In the genomic region with DNA sequence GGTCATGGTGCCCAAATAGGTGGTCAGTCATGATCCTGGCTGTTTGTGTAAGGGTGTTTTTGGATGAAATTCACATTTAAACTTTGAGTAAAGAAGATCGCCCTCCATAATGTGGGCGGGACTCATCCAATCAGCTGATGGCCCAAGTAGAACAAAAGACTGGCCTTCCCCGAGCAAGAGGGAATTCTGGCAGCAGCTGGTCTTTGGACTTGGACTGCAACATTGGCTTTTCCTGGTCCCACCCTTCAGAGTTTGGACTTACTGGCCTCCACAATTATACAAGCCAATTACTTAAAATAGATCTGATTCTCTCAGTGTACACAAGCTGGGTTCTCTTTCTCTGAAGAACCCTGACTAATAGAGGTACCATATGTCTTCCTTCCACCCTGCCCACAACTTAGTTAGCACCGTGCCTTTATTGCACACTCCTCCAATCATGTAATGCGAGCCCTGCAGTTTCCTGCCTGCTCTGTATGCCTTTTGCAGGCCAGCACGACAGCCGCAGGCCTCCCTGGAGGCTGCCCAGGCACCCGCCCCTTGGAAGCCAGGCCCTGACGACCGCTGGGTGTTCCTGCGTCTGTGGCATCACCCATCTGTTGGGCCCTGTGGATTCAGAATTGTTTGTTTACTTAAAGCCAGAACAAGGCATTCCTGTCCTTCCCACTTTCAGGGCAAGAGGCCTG, we compare ENCODE assay signal across 1 cellular context.
TF ChIP-seq lines count a peak whose summit lies in the region.

No MANE protein-coding gene starts in this region.

TF ChIP-seq in HepG2, 621 proteins besides CTCF, POLR2A, EP300 and RAD21:
- TF ChIP-seq, protein P1, sequence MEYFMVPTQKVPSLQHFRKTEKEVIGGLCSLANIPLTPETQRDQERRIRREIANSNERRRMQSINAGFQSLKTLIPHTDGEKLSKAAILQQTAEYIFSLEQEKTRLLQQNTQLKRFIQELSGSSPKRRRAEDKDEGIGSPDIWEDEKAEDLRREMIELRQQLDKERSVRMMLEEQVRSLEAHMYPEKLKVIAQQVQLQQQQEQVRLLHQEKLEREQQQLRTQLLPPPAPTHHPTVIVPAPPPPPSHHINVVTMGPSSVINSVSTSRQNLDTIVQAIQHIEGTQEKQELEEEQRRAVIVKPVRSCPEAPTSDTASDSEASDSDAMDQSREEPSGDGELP (IDR thresholded peaks at IDR 0.05; ENCODE audit: borderline replicate concordance, low read depth) = peak; percentile 25; the same call in 1 of the 2 replicates
- no peak for TF ChIP-seq FOXA1 (IDR thresholded peaks at IDR 0.05)
- TF ChIP-seq FOXA1 (CRISPR knock-in tag; IDR thresholded peaks at IDR 0.05) = peak; percentile 15; the same call in 1 of the 2 replicates
- peak; percentile 24; the same call in 1 of the 2 replicates for TF ChIP-seq HNF4A (CRISPR knock-in tag; IDR thresholded peaks at IDR 0.05)
- no peak for TF ChIP-seq HNRNPL (IDR thresholded peaks at IDR 0.05; ENCODE audit: low read depth, low read length)
- no peak for TF ChIP-seq ZNF773 (CRISPR knock-in tag; IDR thresholded peaks at IDR 0.05; ENCODE audit: borderline replicate concordance)
- no peak for TF ChIP-seq JARID2 (CRISPR knock-in tag; IDR thresholded peaks at IDR 0.05; ENCODE audit: insufficient replicate concordance)
- TF ChIP-seq ZNF768 (CRISPR knock-in tag; IDR thresholded peaks at IDR 0.05) = 0 out of 2 replicates have a peak, but pooled peaks have one; percentile 12
- TF ChIP-seq, protein P2, sequence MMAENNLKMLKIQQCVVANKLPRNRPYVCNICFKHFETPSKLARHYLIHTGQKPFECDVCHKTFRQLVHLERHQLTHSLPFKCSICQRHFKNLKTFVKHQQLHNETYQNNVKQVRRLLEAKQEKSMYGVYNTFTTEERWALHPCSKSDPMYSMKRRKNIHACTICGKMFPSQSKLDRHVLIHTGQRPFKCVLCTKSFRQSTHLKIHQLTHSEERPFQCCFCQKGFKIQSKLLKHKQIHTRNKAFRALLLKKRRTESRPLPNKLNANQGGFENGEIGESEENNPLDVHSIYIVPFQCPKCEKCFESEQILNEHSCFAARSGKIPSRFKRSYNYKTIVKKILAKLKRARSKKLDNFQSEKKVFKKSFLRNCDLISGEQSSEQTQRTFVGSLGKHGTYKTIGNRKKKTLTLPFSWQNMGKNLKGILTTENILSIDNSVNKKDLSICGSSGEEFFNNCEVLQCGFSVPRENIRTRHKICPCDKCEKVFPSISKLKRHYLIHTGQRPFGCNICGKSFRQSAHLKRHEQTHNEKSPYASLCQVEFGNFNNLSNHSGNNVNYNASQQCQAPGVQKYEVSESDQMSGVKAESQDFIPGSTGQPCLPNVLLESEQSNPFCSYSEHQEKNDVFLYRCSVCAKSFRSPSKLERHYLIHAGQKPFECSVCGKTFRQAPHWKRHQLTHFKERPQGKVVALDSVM (CRISPR knock-in tag; IDR thresholded peaks at IDR 0.05) = peak; percentile 72
TF ChIP-seq in HepG2: peak in this region for 5.
